In the genomic region with DNA sequence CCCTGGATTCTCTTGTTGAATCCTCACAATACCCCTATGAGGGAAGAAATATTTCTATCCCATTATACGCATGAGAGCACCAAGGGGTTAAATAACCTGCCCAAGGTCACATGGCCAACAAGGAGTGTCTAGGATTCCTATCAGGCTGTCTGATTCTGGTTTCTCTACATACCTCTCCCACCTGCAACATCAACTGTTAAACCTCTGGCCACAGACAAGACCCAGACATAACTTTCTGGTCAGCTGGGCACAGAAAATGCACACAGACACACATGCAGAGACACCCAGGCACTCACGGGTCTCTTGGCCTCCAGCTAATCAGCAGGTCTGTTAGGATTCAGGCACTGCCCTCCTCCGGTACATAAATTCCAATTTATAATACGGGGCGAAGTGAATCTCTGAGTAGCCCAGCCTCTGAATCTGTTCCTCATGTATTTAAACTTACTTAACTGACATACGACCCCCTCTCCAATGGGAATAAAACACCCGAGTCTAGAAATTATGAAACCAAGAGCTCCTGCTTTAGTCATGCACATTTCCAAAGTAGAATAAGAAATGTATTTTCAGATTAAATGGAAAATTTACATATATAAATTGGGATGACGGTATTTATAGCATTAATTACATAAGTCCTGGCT, we compare ENCODE assay signal across 1 cellular context.
A peak's percentile ranks its signal among the peaks of the same experiment; 100 is the strongest.
TF ChIP-seq lines count a peak whose summit lies in the region.

No MANE protein-coding gene starts in this region.

TF ChIP-seq in HepG2, 621 proteins besides CTCF, POLR2A, EP300 and RAD21:
- TF ChIP-seq ZSCAN25 (CRISPR knock-in tag; IDR thresholded peaks at IDR 0.05) (no peak), SPEN (CRISPR knock-in tag; IDR thresholded peaks at IDR 0.05; ENCODE audit: low read depth) (no peak), ZNF235 (CRISPR knock-in tag; IDR thresholded peaks at IDR 0.05; ENCODE audit: borderline replicate concordance) (no peak), DNMT3B (CRISPR knock-in tag; conservative IDR thresholded peaks at IDR 0.05) (no peak), ZNF652 (CRISPR knock-in tag; IDR thresholded peaks at IDR 0.05; ENCODE audit: borderline replicate concordance, low read depth) (peak; percentile 92)
- TF ChIP-seq, protein P1, sequence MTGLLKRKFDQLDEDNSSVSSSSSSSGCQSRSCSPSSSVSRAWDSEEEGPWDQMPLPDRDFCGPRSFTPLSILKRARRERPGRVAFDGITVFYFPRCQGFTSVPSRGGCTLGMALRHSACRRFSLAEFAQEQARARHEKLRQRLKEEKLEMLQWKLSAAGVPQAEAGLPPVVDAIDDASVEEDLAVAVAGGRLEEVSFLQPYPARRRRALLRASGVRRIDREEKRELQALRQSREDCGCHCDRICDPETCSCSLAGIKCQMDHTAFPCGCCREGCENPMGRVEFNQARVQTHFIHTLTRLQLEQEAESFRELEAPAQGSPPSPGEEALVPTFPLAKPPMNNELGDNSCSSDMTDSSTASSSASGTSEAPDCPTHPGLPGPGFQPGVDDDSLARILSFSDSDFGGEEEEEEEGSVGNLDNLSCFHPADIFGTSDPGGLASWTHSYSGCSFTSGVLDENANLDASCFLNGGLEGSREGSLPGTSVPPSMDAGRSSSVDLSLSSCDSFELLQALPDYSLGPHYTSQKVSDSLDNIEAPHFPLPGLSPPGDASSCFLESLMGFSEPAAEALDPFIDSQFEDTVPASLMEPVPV (CRISPR knock-in tag; IDR thresholded peaks at IDR 0.05), result no peak
